In the genomic region with DNA sequence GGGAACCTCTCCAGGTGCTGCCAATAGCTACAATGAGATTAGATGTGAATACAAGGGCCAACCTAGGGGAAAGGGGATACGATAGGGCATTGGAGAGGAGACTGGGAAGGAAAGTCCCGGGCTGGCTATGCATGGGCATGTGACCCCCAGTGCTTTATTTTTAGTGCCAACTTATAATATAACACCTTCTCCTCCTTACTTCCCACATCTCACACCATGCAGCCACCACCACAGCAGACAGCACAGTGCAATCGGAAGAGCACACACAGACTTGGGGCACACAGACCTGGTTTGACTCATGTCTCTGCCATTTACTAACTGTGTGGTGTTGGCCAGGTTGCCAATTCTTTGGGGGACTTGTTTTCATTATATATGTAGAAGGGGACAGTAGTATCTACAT, we compare ENCODE assay signal across 22 cellular contexts.
"Had no signal": no experiment of that assay in that cellular context is flagged by ENCODE, and none has a peak within 500 bp of the region (broad histone marks: within the 10 kb centered on the region; RNA-seq: fewer than 3 reads in every experiment).

No MANE protein-coding gene starts in this region.

- H3K27me3 Mint-ChIP-seq: activated CD4-positive, alpha-beta T cell treated with anti-CD3 and anti-CD28 coated beads for 36 hours; activated naive CD4-positive, alpha-beta T cell treated with anti-CD3 and anti-CD28 coated beads, Interleukin-2, amount 10 ng/mL, durations not matched to agents 7 days and 5 days had no signal

- H3K4me1 ChIP-seq: breast epithelium had no signal

- H3K4me2 ChIP-seq: smooth muscle cell had no signal

- H3K27ac ChIP-seq: breast epithelium, right atrium auricular region, suprapubic skin, tibial artery had no signal

- H3K36me3 ChIP-seq: breast epithelium, right atrium auricular region, suprapubic skin, tibial artery had no signal

- ATAC-seq: activated CD4-positive, alpha-beta T cell treated with anti-CD3 and anti-CD28 coated beads for 36 hours; left cardiac atrium; left ventricle myocardium superior; mucosa of descending colon had no signal

- H3K27ac Mint-ChIP-seq: activated CD4-positive, alpha-beta T cell treated with anti-CD3 and anti-CD28 coated beads for 36 hours; activated naive CD4-positive, alpha-beta T cell treated with anti-CD3 and anti-CD28 coated beads, Interleukin-2, amount 10 ng/mL, durations not matched to agents 7 days and 5 days had no signal

- H3K9me3 ChIP-seq: breast epithelium, mucosa of descending colon, suprapubic skin, tibial artery had no signal

- H3K4me3 ChIP-seq: breast epithelium, mucosa of descending colon, right atrium auricular region, smooth muscle cell, suprapubic skin, tibial artery had no signal

- DNase-seq: activated CD4-positive, alpha-beta T cell treated with anti-CD3 and anti-CD28 coated beads for 36 hours; activated CD4-positive, CD25-positive, alpha-beta regulatory T cell; activated gamma-delta T cell; activated naive CD4-positive, alpha-beta T cell treated with anti-CD3 and anti-CD28 coated beads, Interleukin-2, amount 10 ng/mL, durations not matched to agents 7 days and 5 days; amygdala; central memory CD4-positive, alpha-beta T cell; effector CD8-positive, alpha-beta T cell; glutamatergic neuron; left cardiac atrium; left ventricle myocardium superior; mucosa of descending colon; occipital lobe; stimulated activated CD4-positive, alpha-beta T cell treated with anti-CD3 and anti-CD28 coated beads, Interleukin-1b, Interleukin-23, amount 100 ng/mL, for 48 hours; stimulated activated CD4-positive, alpha-beta T cell treated with anti-CD3 and anti-CD28 coated beads, Interleukin-4, amount 100 ng/mL, for 4 hours; stimulated activated CD8-positive, alpha-beta memory T cell treated with anti-CD3 and anti-CD28 coated beads, Interleukin-4, amount 100 ng/mL, for 48 hours; stimulated activated naive CD4-positive, alpha-beta T cell had no signal

- H3K4me3 Mint-ChIP-seq: activated CD4-positive, alpha-beta T cell treated with anti-CD3 and anti-CD28 coated beads for 36 hours; activated naive CD4-positive, alpha-beta T cell treated with anti-CD3 and anti-CD28 coated beads, Interleukin-2, amount 10 ng/mL, durations not matched to agents 7 days and 5 days; neural crest cell had no signal

- H3K27me3 ChIP-seq: breast epithelium, right atrium auricular region, suprapubic skin, tibial artery had no signal
